Comparison of ENCODE assay signal across 10 cellular contexts in the genomic region with DNA sequence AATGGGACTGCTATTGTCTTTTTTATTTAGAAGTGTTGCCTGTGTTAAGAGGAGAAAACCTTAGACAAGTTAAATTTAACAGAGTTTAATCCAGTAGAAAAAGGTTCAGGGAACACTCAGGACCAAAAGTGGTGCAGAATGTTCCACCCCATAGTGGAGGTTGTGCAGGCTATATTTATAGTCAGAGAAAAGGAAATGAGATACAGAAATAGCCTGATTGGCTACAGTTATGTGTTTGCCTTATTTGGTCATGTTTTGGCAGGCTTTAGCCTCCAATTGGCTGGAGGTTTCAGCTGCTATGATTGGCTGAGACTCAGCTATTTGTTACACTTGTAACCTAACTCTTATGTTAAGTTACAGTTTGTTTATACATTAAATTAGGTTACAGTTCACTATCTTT. TPM values are rescaled to one million over a fixed set of nuclear protein-coding genes. Genes with fewer than 3 reads are reported as not detected.
DNase-seq lines count a peak whose midpoint lies in the region; ATAC-seq and TF ChIP-seq lines count a peak whose summit lies in the region.
"Had no signal": no experiment of that assay in that cellular context is flagged by ENCODE, and none has a peak within 500 bp of the region (broad histone marks: within the 10 kb centered on the region; RNA-seq: fewer than 3 reads in every experiment).

No MANE protein-coding gene starts in this region.

- peaks cover 0 to 20% of the 10 kb centered on the region in 2 donors for H3K36me3 ChIP-seq in gastroesophageal sphincter

- DNase-seq in CD1c-positive myeloid dendritic cell (ENCODE audit: extremely low spot score) = peak; percentile 12
- DNase-seq in H4 (ENCODE audit: low spot score) = peak; percentile 62
- DNase-seq in SW480 (ENCODE audit: low spot score) = peak; percentile 18
- no peak for DNase-seq in NCI-H2227 (lab: John Stamatoyannopoulos, UW; ENCODE audit: unreplicated experiment)
- no peak for DNase-seq in NCI-H187 (lab: John Stamatoyannopoulos, UW)
- DNase-seq: activated CD4-positive, alpha-beta T cell treated with anti-CD3 and anti-CD28 coated beads, Interleukin-2, amount 10 ng/mL, durations not matched to agents 7 days and 5 days had no signal

- peaks cover 8 to 69% (median 13%) of the 10 kb centered on the region in 3 donors for H3K4me1 ChIP-seq in gastroesophageal sphincter

- no peak for TF ChIP-seq EP300 in gastroesophageal sphincter (IDR thresholded peaks at IDR 0.05)

- peak in 1 of 2 donors; percentile 32 for TF ChIP-seq POLR2A in gastroesophageal sphincter (IDR thresholded peaks at IDR 0.05)

- H3K27ac ChIP-seq in gastroesophageal sphincter = peak overlapping the region; percentile 6 to 97 (median 88)
- H3K27ac ChIP-seq: RWPE1 had no signal

- no peaks in the 10 kb centered on the region for H3K27me3 ChIP-seq in gastroesophageal sphincter

- H3K4me3 ChIP-seq in gastroesophageal sphincter = no peak overlapping the region

- no peaks in the 10 kb centered on the region for H3K9me3 ChIP-seq in gastroesophageal sphincter

- ATAC-seq in gastroesophageal sphincter = no peak
- ATAC-seq in esophagus mucosa = no peak
- no peak for ATAC-seq in HG03135 (IDR thresholded peaks at IDR 0.05; ENCODE audit: unreplicated experiment)

- no peak for TF ChIP-seq CTCF in gastroesophageal sphincter (IDR thresholded peaks at IDR 0.05)

RNA-seq across cellular contexts. Expression of gene STAMBP, which starts 4.1 kb away (rescaled TPM):
- total RNA-seq in H4 (2014; rRNA removed; shearing (Covaris generic)) = 63.7 and 64.8 TPM in 2 replicates
- 10 to 100 TPM; 37.7 to 82.0 (median 44.1) TPM for total RNA-seq in gastroesophageal sphincter
- total RNA-seq in esophagus mucosa = 33.5 TPM

RNA-seq across cellular contexts. Expression of gene C2orf78, which starts 48.9 kb away (rescaled TPM):
- 0.31 and 0.45 TPM in 2 replicates for total RNA-seq in H4 (2014; rRNA removed; shearing (Covaris generic))
- total RNA-seq in gastroesophageal sphincter (not detected), esophagus mucosa (not detected)
- total RNA-seq: activated CD4-positive, alpha-beta T cell treated with anti-CD3 and anti-CD28 coated beads, Interleukin-2, amount 10 ng/mL, durations not matched to agents 7 days and 5 days had no signal

RNA-seq across cellular contexts. Expression of gene DUSP11, which starts 53.0 kb away (rescaled TPM):
- total RNA-seq in H4 (2014; rRNA removed; shearing (Covaris generic)) = 36.8 and 37.5 TPM in 2 replicates
- total RNA-seq in gastroesophageal sphincter = 10 to 100 TPM; 19.6 to 25.8 (median 25.1) TPM
- total RNA-seq in esophagus mucosa = 28.8 TPM

RNA-seq across cellular contexts. Expression of gene ACTG2, which starts 59.9 kb away (rescaled TPM):
- total RNA-seq in H4 (2014; rRNA removed; shearing (Covaris generic)) = not detected in 2 replicates
- 1,000 to 10,000 TPM; 2,261 to 5,929 (median 3,123) TPM for total RNA-seq in gastroesophageal sphincter
- 40.8 TPM for total RNA-seq in esophagus mucosa
- total RNA-seq: activated CD4-positive, alpha-beta T cell treated with anti-CD3 and anti-CD28 coated beads, Interleukin-2, amount 10 ng/mL, durations not matched to agents 7 days and 5 days had no signal

Comparison
In these comparisons a context has a peak if more than half of its experiments do, and no peak if none do; other contexts are left out.
1. DNase-seq: peak in CD1c-positive myeloid dendritic cell (single experiment), H4 (single experiment) and SW480 (single experiment); none in NCI-H2227 (single experiment) and NCI-H187 (0 of 2).